In genomic region chr14:96509457-96510090, GRCh38 we compare ENCODE assay signal across 16 cellular contexts. TPM values are rescaled to one million over a fixed set of nuclear protein-coding genes. Genes with fewer than 3 reads are reported as not detected.
DNase-seq lines count a peak whose midpoint lies in the region; ATAC-seq and TF ChIP-seq lines count a peak whose summit lies in the region.
"Had no signal": no experiment of that assay in that cellular context is flagged by ENCODE, and none has a peak within 500 bp of the region (broad histone marks: within the 10 kb centered on the region; RNA-seq: fewer than 3 reads in every experiment).

No MANE protein-coding gene starts in this region.

- H3K4me1 ChIP-seq in CD4-positive, CD25-positive, alpha-beta regulatory T cell (ENCODE audit: control insufficient read depth, insufficient read depth, low read length, poor library complexity, severe bottlenecking) = peaks cover 78% of the 10 kb centered on the region

- peaks cover 2% of the 10 kb centered on the region for H3K36me3 ChIP-seq in CD4-positive, CD25-positive, alpha-beta regulatory T cell (ENCODE audit: control insufficient read depth, insufficient read depth, low read length)
- H3K36me3 ChIP-seq: adrenal gland, tibial artery had no signal

- H3K27me3 Mint-ChIP-seq in CD4-positive, CD25-positive, alpha-beta regulatory T cell = no peaks in the 10 kb centered on the region
- H3K27me3 Mint-ChIP-seq in activated T-helper 17 cell treated with anti-CD3 and anti-CD28 coated beads, Interleukin-2, amount 50 U/mL, for 72 hours = no peaks in the 10 kb centered on the region
- H3K27me3 Mint-ChIP-seq in progenitor cell of endocrine pancreas = no peaks in the 10 kb centered on the region

- no peaks in the 10 kb centered on the region for H3K9me3 ChIP-seq in CD4-positive, CD25-positive, alpha-beta regulatory T cell (ENCODE audit: control insufficient read depth in 2 of 2, low read length in 2 of 2)
- H3K9me3 ChIP-seq: adrenal gland, tibial artery had no signal

- ATAC-seq in CD4-positive, CD25-positive, alpha-beta regulatory T cell (ENCODE audit: low read depth in 2 of 2) = no peak
- ATAC-seq in GM18511 (IDR thresholded peaks at IDR 0.05; ENCODE audit: unreplicated experiment) = peak; percentile 45
- peak; percentile 66 for ATAC-seq in HG02938 (IDR thresholded peaks at IDR 0.05; ENCODE audit: unreplicated experiment)
- no peak for ATAC-seq in activated T-helper 17 cell treated with anti-CD3 and anti-CD28 coated beads, Interleukin-2, amount 50 U/mL, for 72 hours (replicated peaks)

- H3K4me3 Mint-ChIP-seq in CD4-positive, CD25-positive, alpha-beta regulatory T cell = peak overlapping the region; percentile 50 to 84 (median 61)
- peak overlapping the region; percentile 29 for H3K4me3 Mint-ChIP-seq in activated T-helper 17 cell treated with anti-CD3 and anti-CD28 coated beads, Interleukin-2, amount 50 U/mL, for 72 hours
- H3K4me3 Mint-ChIP-seq in progenitor cell of endocrine pancreas (ENCODE audit: low read depth) = no peak overlapping the region
- H3K4me3 Mint-ChIP-seq: HFFc6 had no signal

- H3K27ac ChIP-seq in CD4-positive, CD25-positive, alpha-beta regulatory T cell (ENCODE audit: insufficient read depth, low read length, poor library complexity, severe bottlenecking) = no peak overlapping the region
- H3K27ac ChIP-seq: adrenal gland, tibial artery had no signal

- no peaks in the 10 kb centered on the region for H3K36me3 Mint-ChIP-seq in CD4-positive, CD25-positive, alpha-beta regulatory T cell
- peaks cover 25% of the 10 kb centered on the region for H3K36me3 Mint-ChIP-seq in activated T-helper 17 cell treated with anti-CD3 and anti-CD28 coated beads, Interleukin-2, amount 50 U/mL, for 72 hours (ENCODE audit: low read depth)
- peaks cover 7% of the 10 kb centered on the region for H3K36me3 Mint-ChIP-seq in progenitor cell of endocrine pancreas (ENCODE audit: insufficient read depth)

- H3K4me3 ChIP-seq in CD4-positive, CD25-positive, alpha-beta regulatory T cell (ENCODE audit: low read depth, low read length) = peak overlapping the region; percentile 64
- H3K4me3 ChIP-seq: adrenal gland, tibial artery had no signal

- H3K4me1 Mint-ChIP-seq in CD4-positive, CD25-positive, alpha-beta regulatory T cell = peaks cover 66 to 92% (median 80%) of the 10 kb centered on the region in 4 donors
- H3K4me1 Mint-ChIP-seq in activated T-helper 17 cell treated with anti-CD3 and anti-CD28 coated beads, Interleukin-2, amount 50 U/mL, for 72 hours = peaks cover 38% of the 10 kb centered on the region
- peaks cover 33% of the 10 kb centered on the region for H3K4me1 Mint-ChIP-seq in progenitor cell of endocrine pancreas (ENCODE audit: low read depth)

- no peak for DNase-seq in CD4-positive, CD25-positive, alpha-beta regulatory T cell
- DNase-seq in HPDE6-E6E7 (ENCODE audit: extremely low spot score) (no peak), GF-D8 (lab: John Stamatoyannopoulos, UW) (no peak), HuH-7.5 (ENCODE audit: low spot score) (no peak), progenitor cell of endocrine pancreas (ENCODE audit: low spot score, unreplicated experiment) (no peak)
- DNase-seq: activated T-cell treated with anti-CD3 and anti-CD28 coated beads for 4 hours; adrenal gland; HFFc6; NCI-H1092; NK-92 treated with Interleukin-12 subunit alpha and Interleukin-12 subunit beta, amount 100 ng/mL, for 24 hours; Right ventricle myocardium superior; stimulated activated CD4-positive, alpha-beta T cell treated with anti-CD3 and anti-CD28 coated beads, Interleukin-1b, Interleukin-23, amount 100 ng/mL, for 48 hours; tibial artery had no signal

- TF ChIP-seq CTCF in progenitor cell of endocrine pancreas (IDR thresholded peaks at IDR 0.05; ENCODE audit: unreplicated experiment) = no peak

- H3K27me3 ChIP-seq in CD4-positive, CD25-positive, alpha-beta regulatory T cell (ENCODE audit: control insufficient read depth, insufficient read depth, low read length) = no peaks in the 10 kb centered on the region
- H3K27me3 ChIP-seq: adrenal gland, tibial artery had no signal

- no peak overlapping the region for H3K27ac Mint-ChIP-seq in CD4-positive, CD25-positive, alpha-beta regulatory T cell
- no peak overlapping the region for H3K27ac Mint-ChIP-seq in activated T-helper 17 cell treated with anti-CD3 and anti-CD28 coated beads, Interleukin-2, amount 50 U/mL, for 72 hours
- H3K27ac Mint-ChIP-seq in progenitor cell of endocrine pancreas = no peak overlapping the region

- H3K9me3 Mint-ChIP-seq in CD4-positive, CD25-positive, alpha-beta regulatory T cell = no peaks in the 10 kb centered on the region
- no peaks in the 10 kb centered on the region for H3K9me3 Mint-ChIP-seq in activated T-helper 17 cell treated with anti-CD3 and anti-CD28 coated beads, Interleukin-2, amount 50 U/mL, for 72 hours
- H3K9me3 Mint-ChIP-seq in progenitor cell of endocrine pancreas (ENCODE audit: low read depth) = no peaks in the 10 kb centered on the region
- H3K9me3 Mint-ChIP-seq: HFFc6 had no signal

RNA-seq across cellular contexts. Expression of gene PAPOLA, which starts 7.4 kb away (rescaled TPM):
- 189 TPM for total RNA-seq in CD4-positive, CD25-positive, alpha-beta regulatory T cell
- polyA plus RNA-seq in CD4-positive, CD25-positive, alpha-beta regulatory T cell = 10 to 100 TPM; 57.9 to 75.2 (median 60.1) TPM
- total RNA-seq in activated T-helper 17 cell treated with anti-CD3 and anti-CD28 coated beads, Interleukin-2, amount 50 U/mL, for 72 hours = 100 to 1,000 TPM; 163 to 255 TPM
- 279 and 297 TPM in 2 replicates for total RNA-seq in progenitor cell of endocrine pancreas

Comparison
In these comparisons a context has a peak if more than half of its experiments do, and no peak if none do; other contexts are left out.
1. ATAC-seq: peak in GM18511 (single experiment) and HG02938 (single experiment); none in CD4-positive, CD25-positive, alpha-beta regulatory T cell (0 of 2) and activated T-helper 17 cell treated with anti-CD3 and anti-CD28 coated beads, Interleukin-2, amount 50 U/mL, for 72 hours (single experiment).